In the genomic region with DNA sequence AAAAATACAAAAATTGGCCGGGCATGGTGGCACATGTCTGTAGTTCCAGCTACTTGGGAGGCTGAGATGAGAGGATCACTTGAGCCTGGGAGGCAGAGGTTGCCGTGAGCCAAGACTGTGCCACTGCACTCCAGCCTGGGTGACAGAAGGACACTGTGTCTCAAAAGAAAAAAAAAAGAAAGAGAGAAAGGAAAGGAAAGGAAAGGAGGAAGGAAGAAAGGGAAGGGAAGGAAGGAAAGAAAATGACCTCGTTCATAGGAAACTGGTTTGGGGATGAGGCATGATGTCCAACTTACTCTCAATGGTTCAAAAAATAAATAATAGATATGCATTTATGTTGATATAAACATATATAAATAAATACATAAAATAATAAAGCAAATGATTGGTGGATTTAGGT, we compare ENCODE assay signal across 15 cellular contexts. TPM values are rescaled to one million over a fixed set of nuclear protein-coding genes. Genes with fewer than 3 reads are reported as not detected.
"Had no signal": no experiment of that assay in that cellular context is flagged by ENCODE, and none has a peak within 500 bp of the region (broad histone marks: within the 10 kb centered on the region; RNA-seq: fewer than 3 reads in every experiment).

No MANE protein-coding gene starts in this region.

- FAIRE-seq: frontal cortex had no signal

- H3K27me3 ChIP-seq: stomach, upper lobe of left lung, uterus had no signal

- H3K4me3 ChIP-seq: coronary artery, psoas muscle, skin epidermis, stomach, upper lobe of left lung, uterus had no signal

- H3K9me3 ChIP-seq: psoas muscle, stomach, upper lobe of left lung, uterus had no signal

- H3K36me3 Mint-ChIP-seq: naive thymus-derived CD4-positive, alpha-beta T cell had no signal

- H3K36me3 ChIP-seq: stomach, upper lobe of left lung, uterus had no signal

- H3K4me3 Mint-ChIP-seq: naive thymus-derived CD4-positive, alpha-beta T cell; nephron progenitor cell had no signal

- DNase-seq: effector CD4-positive, alpha-beta T cell; islet precursor cell; mammary epithelial cell; naive thymus-derived CD4-positive, alpha-beta T cell; nephron progenitor cell; psoas muscle; retina; stimulated activated naive CD4-positive, alpha-beta T cell; stomach; upper lobe of left lung; uterus had no signal

- H3K4me1 ChIP-seq: psoas muscle had no signal

- H3K27ac ChIP-seq: psoas muscle, skin epidermis, upper lobe of left lung, uterus had no signal

- H3K9me3 Mint-ChIP-seq: naive thymus-derived CD4-positive, alpha-beta T cell had no signal

- H3K27ac Mint-ChIP-seq: nephron progenitor cell had no signal

RNA-seq across cellular contexts. Expression of a gene that starts 6.8 kb away (rescaled TPM):
- total RNA-seq: mesenteric fat pad had no signal
